Comparison of ENCODE assay signal across 8 cellular contexts in the genomic region with DNA sequence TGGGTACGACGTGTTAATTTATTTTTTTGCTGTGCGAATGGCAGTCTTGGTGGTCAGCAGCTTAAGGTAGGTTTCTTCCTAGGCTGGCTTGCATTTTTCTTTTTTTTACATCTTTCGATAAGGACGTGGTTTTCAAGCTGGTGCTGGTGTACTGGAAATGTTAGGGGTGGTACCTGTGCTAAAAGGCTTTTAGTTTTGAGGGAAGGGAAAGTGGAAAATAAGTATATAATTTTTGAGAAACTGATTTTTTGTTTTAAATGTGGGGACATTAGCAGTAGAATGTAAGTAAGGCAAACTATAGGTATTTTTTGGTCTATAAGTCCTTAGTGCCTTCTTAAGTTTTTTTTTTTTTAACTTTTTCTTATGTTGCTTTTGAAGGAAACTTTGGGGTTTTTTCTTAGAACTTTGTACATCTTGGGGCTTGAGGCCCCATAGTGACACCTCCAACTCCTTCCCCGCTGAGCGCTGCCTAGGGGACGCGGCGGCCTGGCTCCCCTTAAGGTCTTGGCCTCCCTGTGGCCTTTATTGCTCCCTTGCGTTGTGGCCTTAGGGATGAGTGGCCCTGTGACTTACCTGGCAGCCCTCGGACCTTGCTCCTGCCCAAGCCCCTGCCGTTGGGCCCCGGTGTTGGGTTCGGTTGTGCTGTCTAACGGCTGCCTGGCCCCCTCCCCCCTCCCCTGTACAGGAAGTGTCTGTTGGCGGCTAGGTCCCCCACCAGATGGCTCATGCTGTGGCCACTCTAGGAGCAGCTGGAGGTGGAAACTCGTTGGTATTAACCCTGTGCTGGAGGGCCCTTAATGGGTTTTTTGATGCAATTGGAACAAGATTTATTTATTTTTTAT.
DNase-seq lines count a peak whose midpoint lies in the region; ATAC-seq and TF ChIP-seq lines count a peak whose summit lies in the region.

No MANE protein-coding gene starts in this region.

- peaks cover 4% of the 10 kb centered on the region for H3K9me3 ChIP-seq in AG04450 (ENCODE audit: control insufficient read depth, insufficient read depth, low read length)
- H3K9me3 ChIP-seq in liver (ENCODE audit: control insufficient read depth in 4 of 4, low read length in 3 of 4), result no peaks in the 10 kb centered on the region

- peak; percentile 76 for DNase-seq in AG04450 (ENCODE audit: low read depth, low spot score)
- DNase-seq in NCI-H774 (lab: John Stamatoyannopoulos, UW), result peak; percentile 88
- peak; percentile 64 to 70 for DNase-seq in activated CD4-positive, alpha-beta T cell treated with anti-CD3 and anti-CD28 coated beads, Interleukin-2, amount 50 U/mL, for 4 hours
- DNase-seq in dorsolateral prefrontal cortex, result peak; percentile 65 to 85 (median 82)
- peak; percentile 75 for DNase-seq in stimulated activated CD4-positive, alpha-beta T cell treated with anti-CD3 and anti-CD28 coated beads, Interleukin-4, amount 100 ng/mL, for 1 hour

- peak overlapping the region; percentile 48 to 51 for H3K9ac ChIP-seq in liver (ENCODE audit: low read depth in 1 of 2, low read length in 2 of 2)

- POLR2A ChIA-PET in AG04450 (lab: Yijun Ruan, JAX), result interaction anchor here (0.5 to 0.8 kb wide), 6 partner anchors 22 to 1725 kb away, joined by 3 to 6 read pairs (median 3); no protein-coding TSS in a partner anchor

- WGBS in liver, result 6% methylated on average over 18 of the region's 18 CpGs

- ATAC-seq in GM19025 (IDR thresholded peaks at IDR 0.05; ENCODE audit: low read depth, unreplicated experiment), result peak; percentile 75
- ATAC-seq in HG03571 (IDR thresholded peaks at IDR 0.05; ENCODE audit: unreplicated experiment), result peak; percentile 69

- peak; percentile 52 to 63 for TF ChIP-seq RAD21 in liver (IDR thresholded peaks at IDR 0.05)

- TF ChIP-seq CTCF in AG04450 (IDR thresholded peaks at IDR 0.05; ENCODE audit: low read depth, low read length), result peak; percentile 28; the same call in 1 of the 2 replicates
- peak in 44 of 56 donors; percentile 10 to 64 (median 35) for TF ChIP-seq CTCF in dorsolateral prefrontal cortex (IDR thresholded peaks at IDR 0.05 in 54 of 56, conservative IDR thresholded peaks at IDR 0.05 in 2 of 56; ENCODE audit: low read depth in 1 of 56, partially characterized antibody in 56 of 56)
- no peak for TF ChIP-seq CTCF in liver (IDR thresholded peaks at IDR 0.05; ENCODE audit: low read depth, low read length, missing input control)

- peak overlapping the region; percentile 86 for H3K27ac ChIP-seq in AG04450 (ENCODE audit: low read depth, low read length)
- H3K27ac ChIP-seq in dorsolateral prefrontal cortex, result peak overlapping the region in 57 of 59 donors; percentile 53 to 95 (median 84)
- peak overlapping the region; percentile 76 to 95 for H3K27ac ChIP-seq in liver (ENCODE audit: low read depth in 1 of 2, low read length in 2 of 2)

- CTCF ChIA-PET in AG04450 (lab: Charles Lee), result no interaction called here

- H3K27me3 ChIP-seq in AG04450 (ENCODE audit: control insufficient read depth, insufficient read depth, low read length) (no peaks in the 10 kb centered on the region), dorsolateral prefrontal cortex (no peaks in the 10 kb centered on the region), liver (ENCODE audit: control insufficient read depth in 4 of 4, insufficient read depth in 4 of 4, low read length in 3 of 4) (no peaks in the 10 kb centered on the region)

- H3K4me3 ChIP-seq in AG04450 (ENCODE audit: low read depth, low read length) (peak overlapping the region; percentile 99), dorsolateral prefrontal cortex (peak overlapping the region; percentile 57 to 94 (median 81)), liver (ENCODE audit: low read depth in 1 of 3, low read length in 3 of 3) (peak overlapping the region; percentile 63 to 87 (median 77))

- peaks cover 0 to 2% (median 0%) of the 10 kb centered on the region in 4 donors for H3K36me3 ChIP-seq in liver (ENCODE audit: control insufficient read depth in 4 of 4, insufficient read depth in 3 of 4, low read depth in 1 of 4, low read length in 3 of 4)

- peaks cover 0 to 3% (median under 1%) of the 10 kb centered on the region in 4 donors for H3K4me1 ChIP-seq in liver (ENCODE audit: control insufficient read depth in 4 of 4, insufficient read depth in 4 of 4, low read length in 3 of 4)

- intact Hi-C loops in dorsolateral prefrontal cortex (cut with DNase I), result no loop called here

TF ChIP-seq in liver, 16 proteins besides CTCF, POLR2A, EP300 and RAD21:
- peak in 1 of 2 donors; percentile 12 for TF ChIP-seq EGR1 (IDR thresholded peaks at IDR 0.05; ENCODE audit: low read depth in 2 of 2)
- TF ChIP-seq TAF1 (conservative IDR thresholded peaks at IDR 0.05), result peak; percentile 48
- TF ChIP-seq HNF4A (conservative IDR thresholded peaks at IDR 0.05), result peak; percentile 28 to 58
- TF ChIP-seq RXRA (IDR thresholded peaks at IDR 0.05), result peak; percentile 61 to 67
- TF ChIP-seq NR2F2 (IDR thresholded peaks at IDR 0.05), result peak; percentile 67
- TF ChIP-seq HNF4G (IDR thresholded peaks at IDR 0.05), result peak; percentile 42
- TF ChIP-seq JUND (IDR thresholded peaks at IDR 0.05), result peak in 1 of 2 donors; percentile 40
- TF ChIP-seq FOXA1 (IDR thresholded peaks at IDR 0.05), result no peak
- TF ChIP-seq, protein P1, sequence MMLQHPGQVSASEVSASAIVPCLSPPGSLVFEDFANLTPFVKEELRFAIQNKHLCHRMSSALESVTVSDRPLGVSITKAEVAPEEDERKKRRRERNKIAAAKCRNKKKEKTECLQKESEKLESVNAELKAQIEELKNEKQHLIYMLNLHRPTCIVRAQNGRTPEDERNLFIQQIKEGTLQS (IDR thresholded peaks at IDR 0.05), result peak; percentile 42
- TF ChIP-seq, protein P2, sequence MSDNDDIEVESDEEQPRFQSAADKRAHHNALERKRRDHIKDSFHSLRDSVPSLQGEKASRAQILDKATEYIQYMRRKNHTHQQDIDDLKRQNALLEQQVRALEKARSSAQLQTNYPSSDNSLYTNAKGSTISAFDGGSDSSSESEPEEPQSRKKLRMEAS (IDR thresholded peaks at IDR 0.05), result peak; percentile 84
- peak; percentile 61 for TF ChIP-seq SP1 (IDR thresholded peaks at IDR 0.05)
- peak; percentile 58 for TF ChIP-seq YY1 (IDR thresholded peaks at IDR 0.05)
- TF ChIP-seq, protein P3, sequence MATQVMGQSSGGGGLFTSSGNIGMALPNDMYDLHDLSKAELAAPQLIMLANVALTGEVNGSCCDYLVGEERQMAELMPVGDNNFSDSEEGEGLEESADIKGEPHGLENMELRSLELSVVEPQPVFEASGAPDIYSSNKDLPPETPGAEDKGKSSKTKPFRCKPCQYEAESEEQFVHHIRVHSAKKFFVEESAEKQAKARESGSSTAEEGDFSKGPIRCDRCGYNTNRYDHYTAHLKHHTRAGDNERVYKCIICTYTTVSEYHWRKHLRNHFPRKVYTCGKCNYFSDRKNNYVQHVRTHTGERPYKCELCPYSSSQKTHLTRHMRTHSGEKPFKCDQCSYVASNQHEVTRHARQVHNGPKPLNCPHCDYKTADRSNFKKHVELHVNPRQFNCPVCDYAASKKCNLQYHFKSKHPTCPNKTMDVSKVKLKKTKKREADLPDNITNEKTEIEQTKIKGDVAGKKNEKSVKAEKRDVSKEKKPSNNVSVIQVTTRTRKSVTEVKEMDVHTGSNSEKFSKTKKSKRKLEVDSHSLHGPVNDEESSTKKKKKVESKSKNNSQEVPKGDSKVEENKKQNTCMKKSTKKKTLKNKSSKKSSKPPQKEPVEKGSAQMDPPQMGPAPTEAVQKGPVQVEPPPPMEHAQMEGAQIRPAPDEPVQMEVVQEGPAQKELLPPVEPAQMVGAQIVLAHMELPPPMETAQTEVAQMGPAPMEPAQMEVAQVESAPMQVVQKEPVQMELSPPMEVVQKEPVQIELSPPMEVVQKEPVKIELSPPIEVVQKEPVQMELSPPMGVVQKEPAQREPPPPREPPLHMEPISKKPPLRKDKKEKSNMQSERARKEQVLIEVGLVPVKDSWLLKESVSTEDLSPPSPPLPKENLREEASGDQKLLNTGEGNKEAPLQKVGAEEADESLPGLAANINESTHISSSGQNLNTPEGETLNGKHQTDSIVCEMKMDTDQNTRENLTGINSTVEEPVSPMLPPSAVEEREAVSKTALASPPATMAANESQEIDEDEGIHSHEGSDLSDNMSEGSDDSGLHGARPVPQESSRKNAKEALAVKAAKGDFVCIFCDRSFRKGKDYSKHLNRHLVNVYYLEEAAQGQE (IDR thresholded peaks at IDR 0.05), result no peak
- TF ChIP-seq GABPA (IDR thresholded peaks at IDR 0.05 in 1 of 2, conservative IDR thresholded peaks at IDR 0.05 in 1 of 2), result peak; percentile 60 to 89
- TF ChIP-seq FOXA2 (IDR thresholded peaks at IDR 0.05), result no peak
- TF ChIP-seq, protein P4, sequence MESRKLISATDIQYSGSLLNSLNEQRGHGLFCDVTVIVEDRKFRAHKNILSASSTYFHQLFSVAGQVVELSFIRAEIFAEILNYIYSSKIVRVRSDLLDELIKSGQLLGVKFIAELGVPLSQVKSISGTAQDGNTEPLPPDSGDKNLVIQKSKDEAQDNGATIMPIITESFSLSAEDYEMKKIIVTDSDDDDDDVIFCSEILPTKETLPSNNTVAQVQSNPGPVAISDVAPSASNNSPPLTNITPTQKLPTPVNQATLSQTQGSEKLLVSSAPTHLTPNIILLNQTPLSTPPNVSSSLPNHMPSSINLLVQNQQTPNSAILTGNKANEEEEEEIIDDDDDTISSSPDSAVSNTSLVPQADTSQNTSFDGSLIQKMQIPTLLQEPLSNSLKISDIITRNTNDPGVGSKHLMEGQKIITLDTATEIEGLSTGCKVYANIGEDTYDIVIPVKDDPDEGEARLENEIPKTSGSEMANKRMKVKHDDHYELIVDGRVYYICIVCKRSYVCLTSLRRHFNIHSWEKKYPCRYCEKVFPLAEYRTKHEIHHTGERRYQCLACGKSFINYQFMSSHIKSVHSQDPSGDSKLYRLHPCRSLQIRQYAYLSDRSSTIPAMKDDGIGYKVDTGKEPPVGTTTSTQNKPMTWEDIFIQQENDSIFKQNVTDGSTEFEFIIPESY (IDR thresholded peaks at IDR 0.05), result peak; percentile 63
TF ChIP-seq in liver: peak in this region for 13.

Comparison
In these comparisons a context has a peak if more than half of its experiments do, and no peak if none do; other contexts are left out.
1. Peak in every context shown above with its lines: DNase-seq, ATAC-seq, H3K4me3 ChIP-seq and H3K27ac ChIP-seq.